Comparison of ENCODE assay signal across 7 cellular contexts in the genomic region with DNA sequence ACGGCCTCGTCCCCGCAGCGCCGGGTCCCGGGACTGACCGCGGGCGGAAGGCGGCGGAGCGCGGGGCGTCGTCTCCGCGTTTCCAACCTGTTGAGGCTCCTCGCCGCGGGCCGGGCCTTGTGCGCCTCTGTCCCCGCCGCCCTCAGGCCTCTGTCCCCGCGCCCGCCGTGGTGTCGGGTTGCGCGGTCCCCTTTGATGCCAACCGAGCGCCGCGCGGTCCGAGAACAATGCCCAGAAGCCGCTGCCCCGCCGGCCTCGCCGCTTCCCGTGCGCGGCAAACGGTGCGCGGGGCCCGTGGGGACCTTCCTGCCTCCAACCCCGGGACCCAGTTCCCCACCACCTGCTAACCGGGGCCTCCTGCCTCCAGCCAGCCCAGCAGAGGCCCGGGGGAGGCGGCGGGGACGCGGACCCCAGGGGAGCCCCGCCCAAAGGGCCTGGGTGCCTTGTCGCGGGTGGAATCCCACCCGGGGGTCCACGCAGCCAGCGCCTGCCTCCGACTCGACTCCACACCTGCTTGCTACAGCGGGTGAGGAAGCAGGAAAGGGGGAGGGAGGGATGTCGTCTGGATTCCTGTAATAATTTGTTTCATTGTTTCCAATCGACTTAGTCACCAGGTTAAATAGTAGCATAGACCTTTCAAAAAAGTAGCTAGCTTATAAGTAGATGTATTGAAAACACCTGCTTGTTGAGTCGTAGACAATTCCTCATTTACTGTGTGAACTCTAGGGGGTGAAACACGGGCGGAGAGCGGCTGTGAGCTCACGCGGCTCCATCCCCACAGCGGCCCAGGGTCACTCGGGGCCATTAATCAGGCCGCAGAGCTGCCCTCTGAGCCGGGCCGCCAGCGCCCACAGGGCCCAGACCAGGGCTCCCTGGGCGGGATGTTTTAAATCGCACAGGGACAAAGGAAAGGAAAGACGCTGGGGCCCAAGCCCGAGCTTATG. TPM values are rescaled to one million over a fixed set of nuclear protein-coding genes. Genes with fewer than 3 reads are reported as not detected.
DNase-seq lines count a peak whose midpoint lies in the region; ATAC-seq and TF ChIP-seq lines count a peak whose summit lies in the region.

No MANE protein-coding gene starts in this region.

- H3K9me3 Mint-ChIP-seq in activated naive CD4-positive, alpha-beta T cell treated with anti-CD3 and anti-CD28 coated beads, Interleukin-2, amount 50 U/mL, for 24 hours = peaks cover 6% of the 10 kb centered on the region

- no peak overlapping the region for H2AFZ ChIP-seq in MM.1S (ENCODE audit: low read length)

- H4K20me1 ChIP-seq in MM.1S (ENCODE audit: insufficient read depth, low read length) = no peaks in the 10 kb centered on the region

- peak overlapping the region; percentile 96 for H3K9ac ChIP-seq in HUES6 (ENCODE audit: low read length)
- peak overlapping the region; percentile 88 for H3K9ac ChIP-seq in iPS-18a (ENCODE audit: low read length)
- H3K9ac ChIP-seq in MM.1S (ENCODE audit: low read length) = no peak overlapping the region

- 10 to 26% (median 11%) methylated on average over 29 to 83 of the region's 83 CpGs for WGBS in spleen, 5 donors

- H3K9me3 ChIP-seq in HUES6 (ENCODE audit: control insufficient read depth, insufficient read depth, low read depth, low read length) = no peaks in the 10 kb centered on the region; the same call in 1 of the 2 replicates
- H3K9me3 ChIP-seq in iPS-18a (ENCODE audit: control insufficient read depth, low read depth, low read length) = no peaks in the 10 kb centered on the region
- peaks cover 0 to 10% (median 6%) of the 10 kb centered on the region in 8 donors for H3K9me3 ChIP-seq in spleen
- H3K9me3 ChIP-seq in MM.1S (replicated peaks; ENCODE audit: insufficient read depth, low read length) = no peaks in the 10 kb centered on the region; the same call in 1 of the 2 replicates

- no peaks in the 10 kb centered on the region for H3K79me2 ChIP-seq in MM.1S (ENCODE audit: low read length)

- no peak for TF ChIP-seq CTCF in spleen (IDR thresholded peaks at IDR 0.05 in 8 of 11, conservative IDR thresholded peaks at IDR 0.05 in 3 of 11)
- TF ChIP-seq CTCF in MM.1S (IDR thresholded peaks at IDR 0.05; ENCODE audit: low read length) = no peak

- peak; percentile 69 for DNase-seq in spleen
- DNase-seq in MM.1S = no peak

- H3K36me3 ChIP-seq in HUES6 (ENCODE audit: control insufficient read depth, insufficient read depth, low read length) (peaks cover 17% of the 10 kb centered on the region), iPS-18a (ENCODE audit: control insufficient read depth, low read depth, low read length) (no peaks in the 10 kb centered on the region), spleen (no peaks in the 10 kb centered on the region), MM.1S (replicated peaks; ENCODE audit: insufficient read depth, low read length) (no peaks in the 10 kb centered on the region)

- intact Hi-C loops in spleen (cut with DNase I; ENCODE audit: low total_unique reads) = no loop called here

- peak overlapping the region; percentile 95 for H3K27ac ChIP-seq in HUES6 (ENCODE audit: low read depth, low read length)
- H3K27ac ChIP-seq in iPS-18a (ENCODE audit: low read length) = peak overlapping the region; percentile 65
- H3K27ac ChIP-seq in spleen = peak overlapping the region; percentile 29 to 81 (median 64)
- H3K27ac ChIP-seq in MM.1S (ENCODE audit: low read length) = no peak overlapping the region

- no peak for TF ChIP-seq POLR2A in spleen (IDR thresholded peaks at IDR 0.05)

- peaks cover 23% of the 10 kb centered on the region for H3K27me3 Mint-ChIP-seq in activated naive CD4-positive, alpha-beta T cell treated with anti-CD3 and anti-CD28 coated beads, Interleukin-2, amount 50 U/mL, for 24 hours

- H3K9me2 ChIP-seq in MM.1S (replicated peaks; ENCODE audit: insufficient read depth, low read length) = no peaks in the 10 kb centered on the region

- no peak for ATAC-seq in GM21360 (IDR thresholded peaks at IDR 0.05; ENCODE audit: unreplicated experiment)
- ATAC-seq in HG03139 (IDR thresholded peaks at IDR 0.05; ENCODE audit: unreplicated experiment) = no peak

- no peaks in the 10 kb centered on the region for H3F3A ChIP-seq in MM.1S (ENCODE audit: insufficient read depth, low read length)

- H3K4me3 Mint-ChIP-seq in activated naive CD4-positive, alpha-beta T cell treated with anti-CD3 and anti-CD28 coated beads, Interleukin-2, amount 50 U/mL, for 24 hours = peak overlapping the region; percentile 77

- peaks cover 4% of the 10 kb centered on the region; the same call in 1 of the 2 replicates for H3K27me3 ChIP-seq in HUES6 (ENCODE audit: control insufficient read depth, insufficient read depth, low read length)
- peaks cover 26% of the 10 kb centered on the region for H3K27me3 ChIP-seq in iPS-18a (ENCODE audit: control insufficient read depth, insufficient read depth, low read length)
- H3K27me3 ChIP-seq in spleen (replicated peaks in 1 of 7) = peaks cover 0 to 82% (median 36%) of the 10 kb centered on the region in 7 donors
- H3K27me3 ChIP-seq in MM.1S (replicated peaks; ENCODE audit: insufficient read depth, low read length) = peaks cover 90% of the 10 kb centered on the region

- H3K4me2 ChIP-seq in MM.1S (ENCODE audit: low read depth, low read length) = no peak overlapping the region

- H3K4me1 ChIP-seq in HUES6 (ENCODE audit: control insufficient read depth, insufficient read depth, low read length) = peaks cover 55% of the 10 kb centered on the region
- H3K4me1 ChIP-seq in iPS-18a (ENCODE audit: control insufficient read depth, low read depth, low read length) = peaks cover 41% of the 10 kb centered on the region
- H3K4me1 ChIP-seq in spleen = peaks cover 4 to 45% (median 26%) of the 10 kb centered on the region in 6 donors
- no peaks in the 10 kb centered on the region for H3K4me1 ChIP-seq in MM.1S (ENCODE audit: low read length)

- peaks cover 16% of the 10 kb centered on the region for H3K4me1 Mint-ChIP-seq in activated naive CD4-positive, alpha-beta T cell treated with anti-CD3 and anti-CD28 coated beads, Interleukin-2, amount 50 U/mL, for 24 hours

- H3K4me3 ChIP-seq in HUES6 (ENCODE audit: low read depth, low read length) (peak overlapping the region; percentile 82), iPS-18a (ENCODE audit: low read length) (peak overlapping the region; percentile 82), spleen (peak overlapping the region; percentile 27 to 79 (median 52)), MM.1S (ENCODE audit: low read length) (no peak overlapping the region)

- H3K27ac Mint-ChIP-seq in activated naive CD4-positive, alpha-beta T cell treated with anti-CD3 and anti-CD28 coated beads, Interleukin-2, amount 50 U/mL, for 24 hours = peak overlapping the region; percentile 74

- H3K36me3 Mint-ChIP-seq in activated naive CD4-positive, alpha-beta T cell treated with anti-CD3 and anti-CD28 coated beads, Interleukin-2, amount 50 U/mL, for 24 hours = peaks cover 5% of the 10 kb centered on the region

RNA-seq across cellular contexts. Expression of gene COL18A1, which starts 1.1 kb away (rescaled TPM):
- total RNA-seq in spleen = 100 to 1,000 TPM in 3 of 7 donors, 10 to 100 TPM in 4; 71.8 to 208 (median 99.6) TPM
- 10 to 100 TPM; 35.0 to 66.9 (median 60.0) TPM for polyA plus RNA-seq in spleen
